ENCODE assay signal across 16 cellular contexts in the genomic region with DNA sequence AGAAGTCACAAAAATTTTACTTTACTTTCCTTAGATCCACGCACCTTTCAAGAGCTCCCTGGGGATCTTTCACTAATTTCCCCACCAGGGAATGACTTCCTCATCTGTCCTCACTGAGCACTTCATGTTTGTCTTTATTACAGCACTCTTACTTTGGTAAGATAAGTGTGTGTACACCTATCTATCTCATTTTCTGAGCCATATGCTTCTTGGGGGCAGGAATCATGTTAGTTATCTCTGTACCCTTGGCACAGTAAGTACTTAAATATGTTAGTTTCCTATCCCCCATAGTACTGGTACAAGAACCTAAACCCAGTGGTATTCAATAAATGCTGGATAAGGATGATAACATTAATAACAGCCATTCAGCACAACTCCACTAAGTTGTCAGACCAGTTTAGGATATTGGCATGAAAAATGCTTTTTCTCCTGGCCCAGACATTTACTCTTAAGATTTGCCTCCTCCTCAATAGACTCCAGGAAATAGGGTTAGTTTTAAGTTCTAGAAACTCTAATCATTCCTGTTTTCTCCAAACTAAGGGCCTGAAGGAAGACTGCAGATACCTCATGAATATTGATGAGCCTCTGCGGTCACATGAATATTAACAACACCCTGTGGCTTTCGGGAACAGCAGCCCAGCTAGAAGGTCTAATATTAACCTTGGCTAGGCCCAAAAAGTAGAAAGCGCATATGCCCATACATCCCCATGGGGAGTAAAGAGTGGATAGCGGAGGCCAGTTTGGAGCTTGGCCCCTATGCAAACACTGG. TPM values are rescaled to one million over a fixed set of nuclear protein-coding genes. Genes with fewer than 3 reads are reported as not detected.
DNase-seq lines count a peak whose midpoint lies in the region; TF ChIP-seq lines count a peak whose summit lies in the region.
"Had no signal": no experiment of that assay in that cellular context is flagged by ENCODE, and none has a peak within 500 bp of the region (broad histone marks: within the 10 kb centered on the region; RNA-seq: fewer than 3 reads in every experiment).

No MANE protein-coding gene starts in this region.

- 26 to 65% (median 49%) methylated on average over 5 of the region's 5 CpGs for WGBS in stomach, 5 donors

- DNase-seq in NCI-H526 treated with DMSO at 0.1 percent for 48 hours (lab: John Stamatoyannopoulos, UW) (peak; percentile 16), astrocyte of the cerebellum (ENCODE audit: low read depth) (peak; percentile 38), left kidney (ENCODE audit: low read depth, low spot score) (peak; percentile 10), stomach (no peak), NCI-H2107 (lab: John Stamatoyannopoulos, UW) (no peak), NCI-H510A treated with DMSO at 0.1 percent for 48 hours (lab: John Stamatoyannopoulos, UW) (no peak)
- DNase-seq in activated naive CD4-positive, alpha-beta T cell treated with anti-CD3 and anti-CD28 coated beads, Interleukin-2, amount 10 ng/mL, durations not matched to agents 7 days and 5 days = no peak
- DNase-seq: activated naive CD4-positive, alpha-beta T cell treated with anti-CD3 and anti-CD28 coated beads, Interleukin-2, amount 50 U/mL, for 16 hours; activated T-cell treated with anti-CD3 and anti-CD28 coated beads for 4 hours; BE2C; effector CD4-positive, alpha-beta T cell; GOT3; heart left ventricle; NCI-H2029 treated with DMSO at 0.1 percent for 48 hours; NCI-H69; stimulated activated CD4-positive, alpha-beta T cell treated with anti-CD3 and anti-CD28 coated beads, Interleukin-2, amount 100 ng/mL, for 48 hours had no signal

- H3K27ac ChIP-seq in stomach = peak overlapping the region; percentile 22 to 84 (median 69)
- H3K27ac ChIP-seq: heart left ventricle had no signal

- no peak for TF ChIP-seq EP300 in stomach (IDR thresholded peaks at IDR 0.05)

- intact Hi-C loops in stomach (cut with DNase I; ENCODE audit: low total_unique reads) = no loop called here

- H3K27me3 ChIP-seq in stomach = no peaks in the 10 kb centered on the region
- H3K27me3 ChIP-seq: BE2C, heart left ventricle had no signal

- no peaks in the 10 kb centered on the region for H3K36me3 ChIP-seq in stomach
- H3K36me3 ChIP-seq: BE2C, heart left ventricle had no signal

- no peaks in the 10 kb centered on the region for H3K27me3 Mint-ChIP-seq in activated naive CD4-positive, alpha-beta T cell treated with anti-CD3 and anti-CD28 coated beads, Interleukin-2, amount 10 ng/mL, durations not matched to agents 7 days and 5 days

- peaks cover 7% of the 10 kb centered on the region for H3K4me1 Mint-ChIP-seq in activated naive CD4-positive, alpha-beta T cell treated with anti-CD3 and anti-CD28 coated beads, Interleukin-2, amount 10 ng/mL, durations not matched to agents 7 days and 5 days

- H3K4me3 Mint-ChIP-seq in activated naive CD4-positive, alpha-beta T cell treated with anti-CD3 and anti-CD28 coated beads, Interleukin-2, amount 10 ng/mL, durations not matched to agents 7 days and 5 days = no peak overlapping the region

- H3K4me1 ChIP-seq in stomach = peaks cover 36 to 74% (median 68%) of the 10 kb centered on the region in 4 donors
- H3K4me1 ChIP-seq: BE2C had no signal

- in situ Hi-C loops in astrocyte of the cerebellum (cut with HindIII; ENCODE audit: low sequenced_read_pairs) = no loop called here

- no peak overlapping the region for H3K27ac Mint-ChIP-seq in activated naive CD4-positive, alpha-beta T cell treated with anti-CD3 and anti-CD28 coated beads, Interleukin-2, amount 10 ng/mL, durations not matched to agents 7 days and 5 days

- H3K9me3 ChIP-seq in stomach = no peaks in the 10 kb centered on the region
- H3K9me3 ChIP-seq: BE2C, heart left ventricle had no signal

- H3K36me3 Mint-ChIP-seq in activated naive CD4-positive, alpha-beta T cell treated with anti-CD3 and anti-CD28 coated beads, Interleukin-2, amount 10 ng/mL, durations not matched to agents 7 days and 5 days = no peaks in the 10 kb centered on the region

- TF ChIP-seq CTCF in astrocyte of the cerebellum (IDR thresholded peaks at IDR 0.05; ENCODE audit: low read depth, low read length, missing control alignments) = no peak
- no peak for TF ChIP-seq CTCF in stomach (IDR thresholded peaks at IDR 0.05)

- no peak overlapping the region for H3K4me3 ChIP-seq in astrocyte of the cerebellum (ENCODE audit: low read depth, low read length)
- no peak overlapping the region for H3K4me3 ChIP-seq in stomach
- H3K4me3 ChIP-seq: heart left ventricle had no signal

- CTCF ChIA-PET in activated naive CD4-positive, alpha-beta T cell treated with anti-CD3 and anti-CD28 coated beads, Interleukin-2, amount 10 ng/mL, durations not matched to agents 7 days and 5 days (lab: Charles Lee) = interaction anchor here (0.5 to 8.9 kb wide), 17 partner anchors 11 to 300 kb away, joined by 3 to 101 read pairs (median 5); partner anchors contain the start of genes CFAP65 and IHH

- no peaks in the 10 kb centered on the region for H3K9me3 Mint-ChIP-seq in activated naive CD4-positive, alpha-beta T cell treated with anti-CD3 and anti-CD28 coated beads, Interleukin-2, amount 10 ng/mL, durations not matched to agents 7 days and 5 days

- no peak for TF ChIP-seq POLR2A in stomach (IDR thresholded peaks at IDR 0.05)

RNA-seq across cellular contexts. Expression of gene NHEJ1, which starts 38.2 kb away (rescaled TPM):
- total RNA-seq in stomach = 10 to 100 TPM in 3 of 5 donors, 1 to 10 TPM in 2; 4.5 to 25.5 (median 13.2) TPM
- polyA plus RNA-seq in stomach = 10 to 100 TPM; 10.3 to 19.1 (median 10.4) TPM

RNA-seq across cellular contexts. Expression of gene SLC23A3, which starts 47.4 kb away (rescaled TPM):
- total RNA-seq in stomach = 1 to 10 TPM in 2 of 5 donors, under 1 TPM in 3; 0.45 to 4.1 (median 0.92) TPM
- 1 to 10 TPM in 1 of 3 donors, under 1 TPM in 1, not detected in 1; 0.50 to 2.3 TPM for polyA plus RNA-seq in stomach

RNA-seq across cellular contexts. Expression of gene CNPPD1, which starts 54.3 kb away (rescaled TPM):
- 10 to 100 TPM; 12.8 to 48.2 (median 36.2) TPM for total RNA-seq in stomach
- polyA plus RNA-seq in stomach = 10 to 100 TPM; 26.5 to 45.5 (median 34.2) TPM

RNA-seq across cellular contexts. Expression of gene RETREG2, which starts 55.7 kb away (rescaled TPM):
- total RNA-seq in stomach = 10 to 100 TPM; 31.9 to 97.3 (median 43.9) TPM
- 10 to 100 TPM; 23.9 to 52.5 (median 25.1) TPM for polyA plus RNA-seq in stomach

Comparison
In these comparisons a context has a peak if more than half of its experiments do, and no peak if none do; other contexts are left out.
1. DNase-seq: peak in NCI-H526 treated with DMSO at 0.1 percent for 48 hours (single experiment), astrocyte of the cerebellum (single experiment) and left kidney (single experiment); none in stomach (single experiment), activated naive CD4-positive, alpha-beta T cell treated with anti-CD3 and anti-CD28 coated beads, Interleukin-2, amount 10 ng/mL, durations not matched to agents 7 days and 5 days (single experiment), NCI-H2107 (single experiment) and NCI-H510A treated with DMSO at 0.1 percent for 48 hours (single experiment).